In the genomic region with DNA sequence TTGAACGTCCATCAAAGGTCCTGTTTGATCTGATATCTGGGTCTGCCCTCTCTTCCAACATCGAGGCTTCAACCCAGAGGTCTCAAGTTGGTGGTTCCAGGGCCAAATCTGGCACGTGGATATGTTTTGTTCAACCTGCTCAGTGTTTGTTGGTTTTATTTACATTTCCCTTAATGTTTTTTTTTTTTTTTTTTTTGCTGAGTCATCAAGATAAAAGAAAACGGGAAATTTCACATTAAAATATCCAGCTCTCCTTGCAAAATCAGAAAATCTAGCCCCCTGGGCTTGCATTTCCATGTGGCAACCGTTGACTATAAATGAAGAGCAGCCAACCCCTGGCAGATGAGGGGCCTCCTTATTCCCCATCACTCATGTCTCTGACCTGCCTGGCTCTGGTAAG, we compare ENCODE assay signal across 20 cellular contexts.
DNase-seq lines count a peak whose midpoint lies in the region; ATAC-seq, FAIRE-seq and TF ChIP-seq lines count a peak whose summit lies in the region.
"Had no signal": no experiment of that assay in that cellular context is flagged by ENCODE, and none has a peak within 500 bp of the region (broad histone marks: within the 10 kb centered on the region; RNA-seq: fewer than 3 reads in every experiment).

No MANE protein-coding gene starts in this region.

- TF ChIP-seq EP300 in K562 (IDR thresholded peaks at IDR 0.05; ENCODE audit: low read length) = no peak

- H3K9me3 ChIP-seq in K562 (replicated peaks; ENCODE audit: control insufficient read depth, insufficient read depth, low read depth, low read length) = no peaks in the 10 kb centered on the region
- no peaks in the 10 kb centered on the region for H3K9me3 ChIP-seq in spleen
- H3K9me3 ChIP-seq: BE2C had no signal

- POLR2A ChIA-PET in K562 (lab: Yijun Ruan, JAX) = no interaction called here

- intact Hi-C loops in K562 (cut with micrococcal nuclease) (no loop called here), spleen (cut with DNase I; ENCODE audit: low total_unique reads) (no loop called here)

- H3K4me3 ChIP-seq in GM23338 (no peak overlapping the region), K562 (no peak overlapping the region), spleen (no peak overlapping the region)

- H3K27ac Mint-ChIP-seq in GM23338 = no peak overlapping the region
- H3K27ac Mint-ChIP-seq in mesothelial cell of epicardium = peak overlapping the region; percentile 97
- H3K27ac Mint-ChIP-seq in progenitor cell of endocrine pancreas = peak overlapping the region; percentile 2
- H3K27ac Mint-ChIP-seq: CD4-positive, CD25-positive, alpha-beta regulatory T cell; CD8-positive, alpha-beta memory T cell had no signal

- no peak for TF ChIP-seq RAD21 in K562 (CRISPR knock-in tag; conservative IDR thresholded peaks at IDR 0.05 in 1 of 2, IDR thresholded peaks at IDR 0.05 in 1 of 2)

- no peak for FAIRE-seq in K562 (lab: Jason Lieb, UNC)
- no peak for FAIRE-seq in RCC 7860 (lab: Jason Lieb, UNC)
- FAIRE-seq: D721Med, G401.6, GM12891, GM19239, H54, HTR-8/SVneo had no signal

- TF ChIP-seq CTCF in GM23338 (conservative IDR thresholded peaks at IDR 0.05; ENCODE audit: low read depth in 2 of 2) (no peak), K562 (IDR thresholded peaks at IDR 0.05 in 2 of 3, conservative IDR thresholded peaks at IDR 0.05 in 1 of 3; ENCODE audit: insufficient read depth in 2 of 3, low read depth in 1 of 3, low read length in 3 of 3) (no peak), mesothelial cell of epicardium (IDR thresholded peaks at IDR 0.05; ENCODE audit: unreplicated experiment) (no peak), progenitor cell of endocrine pancreas (IDR thresholded peaks at IDR 0.05; ENCODE audit: unreplicated experiment) (no peak), spleen (IDR thresholded peaks at IDR 0.05 in 8 of 11, conservative IDR thresholded peaks at IDR 0.05 in 3 of 11) (no peak)

- 0 out of 2 replicates have a peak overlapping the region, but pooled peaks have one; percentile 33 for H3K27ac ChIP-seq in GM23338 (ENCODE audit: low read depth)
- no peak overlapping the region for H3K27ac ChIP-seq in K562 (ENCODE audit: extremely low read depth, low read depth, low read length)
- no peak overlapping the region for H3K27ac ChIP-seq in spleen

- H3K4me3 Mint-ChIP-seq in GM23338 = no peak overlapping the region
- no peak overlapping the region for H3K4me3 Mint-ChIP-seq in mesothelial cell of epicardium
- no peak overlapping the region for H3K4me3 Mint-ChIP-seq in progenitor cell of endocrine pancreas (ENCODE audit: low read depth)
- H3K4me3 Mint-ChIP-seq: CD4-positive, CD25-positive, alpha-beta regulatory T cell; CD8-positive, alpha-beta memory T cell had no signal

- H3K27me3 Mint-ChIP-seq in GM23338 (ENCODE audit: insufficient read depth, low read depth, poor library complexity) = peaks cover 33% of the 10 kb centered on the region
- no peaks in the 10 kb centered on the region for H3K27me3 Mint-ChIP-seq in mesothelial cell of epicardium (ENCODE audit: low read depth)
- H3K27me3 Mint-ChIP-seq in progenitor cell of endocrine pancreas = peaks cover 28% of the 10 kb centered on the region

- peaks cover 14% of the 10 kb centered on the region; the same call in 1 of the 2 replicates for H3F3A ChIP-seq in GM23338 (replicated peaks; ENCODE audit: low read depth)

- peaks cover 3% of the 10 kb centered on the region; the same call in 1 of the 2 replicates for H3K9me2 ChIP-seq in GM23338 (ENCODE audit: insufficient read depth)

- peak overlapping the region; percentile 91 for H3K4me2 ChIP-seq in GM23338
- H3K4me2 ChIP-seq in K562 (ENCODE audit: insufficient read depth, low read length) = no peak overlapping the region

- no peaks in the 10 kb centered on the region for H4K20me1 ChIP-seq in GM23338 (replicated peaks; ENCODE audit: insufficient read depth)
- no peaks in the 10 kb centered on the region; the same call in 1 of the 2 replicates for H4K20me1 ChIP-seq in K562 (replicated peaks; ENCODE audit: control insufficient read depth, insufficient read depth, low read length)

- in situ Hi-C loops in K562 (cut with MboI) = no loop called here

- peaks cover 47% of the 10 kb centered on the region for H3K4me1 ChIP-seq in GM23338 (ENCODE audit: insufficient read depth)
- peaks cover 0 to 4% of the 10 kb centered on the region in 2 experiments; a peak in 1 of 5 replicates for H3K4me1 ChIP-seq in K562 (replicated peaks in 1 of 2; ENCODE audit: control insufficient read depth in 2 of 2, insufficient read depth in 2 of 2, low read length in 2 of 2)
- H3K4me1 ChIP-seq in spleen = peaks cover 0 to 11% (median 2%) of the 10 kb centered on the region in 6 donors

- no peak for DNase-seq in GM23338 (ENCODE audit: low spot score)
- no peak for DNase-seq in K562 (ENCODE audit: extremely low read depth in 1 of 4, low spot score in 3 of 4)
- DNase-seq in mesothelial cell of epicardium (ENCODE audit: low spot score in 2 of 2, unreplicated experiment in 2 of 2) = no peak
- DNase-seq in progenitor cell of endocrine pancreas (ENCODE audit: low spot score, unreplicated experiment) = no peak
- DNase-seq in spleen = no peak
- DNase-seq in NCI-H1694 treated with DMSO at 0.1 percent for 48 hours (lab: John Stamatoyannopoulos, UW) = no peak
- DNase-seq in RCC 7860 (ENCODE audit: low spot score) = no peak
- DNase-seq: ACHN; BE2C; C1 segment of cervical spinal cord; CD4-positive, CD25-positive, alpha-beta regulatory T cell; CD8-positive, alpha-beta memory T cell; COR-L47; HCEC 1CT had no signal

- H2AFZ ChIP-seq in GM23338 (no peak overlapping the region; the same call in 1 of the 2 replicates), K562 (ENCODE audit: low read depth, low read length) (no peak overlapping the region)

- H3K36me3 Mint-ChIP-seq in GM23338 (ENCODE audit: low read depth) (no peaks in the 10 kb centered on the region), mesothelial cell of epicardium (no peaks in the 10 kb centered on the region), progenitor cell of endocrine pancreas (ENCODE audit: insufficient read depth) (no peaks in the 10 kb centered on the region)
- H3K36me3 Mint-ChIP-seq: CD4-positive, CD25-positive, alpha-beta regulatory T cell had no signal

- ATAC-seq in GM23338 (no peak), K562 (no peak)

- 0% methylated on average over 5 of the region's 5 CpGs for WGBS in K562 (ENCODE audit: insufficient coverage, low coverage, missing lambda C conversion rate)
- 68 to 93% (median 80%) methylated on average over 5 of the region's 5 CpGs for WGBS in spleen, 5 donors

- H3K9me1 ChIP-seq in K562 (ENCODE audit: control insufficient read depth, insufficient read depth, low read length) = peaks cover 3% of the 10 kb centered on the region

- H3K9me3 Mint-ChIP-seq in GM23338 = no peaks in the 10 kb centered on the region
- no peaks in the 10 kb centered on the region for H3K9me3 Mint-ChIP-seq in mesothelial cell of epicardium
- H3K9me3 Mint-ChIP-seq in progenitor cell of endocrine pancreas (ENCODE audit: low read depth) = no peaks in the 10 kb centered on the region

- H3K79me2 ChIP-seq in GM23338 (replicated peaks; ENCODE audit: insufficient read depth) (no peaks in the 10 kb centered on the region), K562 (ENCODE audit: control insufficient read depth, insufficient read depth, low read length) (no peaks in the 10 kb centered on the region)

- peaks cover 36% of the 10 kb centered on the region for H3K4me1 Mint-ChIP-seq in GM23338
- peaks cover 44% of the 10 kb centered on the region for H3K4me1 Mint-ChIP-seq in mesothelial cell of epicardium
- peaks cover 24% of the 10 kb centered on the region for H3K4me1 Mint-ChIP-seq in progenitor cell of endocrine pancreas (ENCODE audit: low read depth)

- H3K27me3 ChIP-seq in GM23338 (ENCODE audit: insufficient read depth) (peaks cover 20% of the 10 kb centered on the region), K562 (ENCODE audit: control insufficient read depth in 2 of 2, insufficient read depth in 2 of 2, low read length in 2 of 2) (peaks cover 14 to 30% of the 10 kb centered on the region in 2 experiments), spleen (replicated peaks in 1 of 7) (peaks cover 0 to 32% (median 0%) of the 10 kb centered on the region in 7 donors)
- H3K27me3 ChIP-seq: BE2C had no signal

- no peaks in the 10 kb centered on the region for H3K36me3 ChIP-seq in GM23338 (ENCODE audit: insufficient read depth)
- no peaks in the 10 kb centered on the region for H3K36me3 ChIP-seq in K562 (ENCODE audit: control insufficient read depth, insufficient read depth, low read length)
- H3K36me3 ChIP-seq in spleen = no peaks in the 10 kb centered on the region
- H3K36me3 ChIP-seq: BE2C had no signal

- no peak for TF ChIP-seq POLR2A in K562 (conservative IDR thresholded peaks at IDR 0.05)
- no peak for TF ChIP-seq POLR2A in spleen (IDR thresholded peaks at IDR 0.05)

- CTCF ChIA-PET in K562 (lab: Yijun Ruan, JAX; ENCODE audit: low intra/inter-chr PET ratio) = no interaction called here

- no peak overlapping the region for H3K9ac ChIP-seq in K562 (ENCODE audit: insufficient read depth in 1 of 2, low read depth in 2 of 2, low read length in 2 of 2)

- BruUV-seq in K562 (replicated peaks; lab: Mats Ljungman, UMichigan) = no TSS peak

TF ChIP-seq in GM23338, 12 proteins besides CTCF, POLR2A, EP300 and RAD21 (continues in another document):
- TF ChIP-seq JUNB (IDR thresholded peaks at IDR 0.05; ENCODE audit: unreplicated experiment) = no peak

TF ChIP-seq in K562, 482 proteins besides CTCF, POLR2A, EP300 and RAD21:
- TF ChIP-seq ZNF316 (IDR thresholded peaks at IDR 0.05) (peak; percentile 89), PHF20 (IDR thresholded peaks at IDR 0.05; ENCODE audit: partially characterized antibody) (no peak), MAFK (IDR thresholded peaks at IDR 0.05; ENCODE audit: low read length) (peak; percentile 95), MAFF (IDR thresholded peaks at IDR 0.05; ENCODE audit: low read length) (peak; percentile 96), NR3C1 (CRISPR knock-in tag; IDR thresholded peaks at IDR 0.05) (no peak), MAFG (tag; conservative IDR thresholded peaks at IDR 0.05) (peak; percentile 93), C11orf30 (IDR thresholded peaks at IDR 0.05; ENCODE audit: low read depth) (peak; percentile 55; the same call in 1 of the 2 replicates)
- TF ChIP-seq, protein P1, sequence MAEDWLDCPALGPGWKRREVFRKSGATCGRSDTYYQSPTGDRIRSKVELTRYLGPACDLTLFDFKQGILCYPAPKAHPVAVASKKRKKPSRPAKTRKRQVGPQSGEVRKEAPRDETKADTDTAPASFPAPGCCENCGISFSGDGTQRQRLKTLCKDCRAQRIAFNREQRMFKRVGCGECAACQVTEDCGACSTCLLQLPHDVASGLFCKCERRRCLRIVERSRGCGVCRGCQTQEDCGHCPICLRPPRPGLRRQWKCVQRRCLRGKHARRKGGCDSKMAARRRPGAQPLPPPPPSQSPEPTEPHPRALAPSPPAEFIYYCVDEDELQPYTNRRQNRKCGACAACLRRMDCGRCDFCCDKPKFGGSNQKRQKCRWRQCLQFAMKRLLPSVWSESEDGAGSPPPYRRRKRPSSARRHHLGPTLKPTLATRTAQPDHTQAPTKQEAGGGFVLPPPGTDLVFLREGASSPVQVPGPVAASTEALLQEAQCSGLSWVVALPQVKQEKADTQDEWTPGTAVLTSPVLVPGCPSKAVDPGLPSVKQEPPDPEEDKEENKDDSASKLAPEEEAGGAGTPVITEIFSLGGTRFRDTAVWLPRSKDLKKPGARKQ (CRISPR knock-in tag; IDR thresholded peaks at IDR 0.05) = no peak
